ENCODE assay signal across 8 cellular contexts in genomic region chr1:23530089-23530749, GRCh38. TPM values are rescaled to one million over a fixed set of nuclear protein-coding genes. Genes with fewer than 3 reads are reported as not detected.
A peak's percentile ranks its signal among the peaks of the same experiment; 100 is the strongest.
DNase-seq lines count a peak whose midpoint lies in the region; ATAC-seq and TF ChIP-seq lines count a peak whose summit lies in the region.

No MANE protein-coding gene starts in this region.

- no peaks in the 10 kb centered on the region for H3K27me3 Mint-ChIP-seq in CD4-positive, CD25-positive, alpha-beta regulatory T cell
- no peaks in the 10 kb centered on the region; the same call in 1 of the 2 replicates for H3K27me3 Mint-ChIP-seq in HFFc6 (ENCODE audit: insufficient read depth)
- H3K27me3 Mint-ChIP-seq in activated T-cell treated with anti-CD3 and anti-CD28 coated beads, Interleukin-2, amount 50 U/mL, for 24 hours, result no peaks in the 10 kb centered on the region
- H3K27me3 Mint-ChIP-seq in type B pancreatic cell, result no peaks in the 10 kb centered on the region

- H3K4me3 ChIP-seq in CD4-positive, CD25-positive, alpha-beta regulatory T cell (ENCODE audit: low read depth, low read length), result peak overlapping the region; percentile 73

- no peaks in the 10 kb centered on the region for H3K36me3 Mint-ChIP-seq in CD4-positive, CD25-positive, alpha-beta regulatory T cell
- H3K36me3 Mint-ChIP-seq in HFFc6 (ENCODE audit: low read depth), result no peaks in the 10 kb centered on the region
- H3K36me3 Mint-ChIP-seq in activated T-cell treated with anti-CD3 and anti-CD28 coated beads, Interleukin-2, amount 50 U/mL, for 24 hours (ENCODE audit: low read depth), result peaks cover 40% of the 10 kb centered on the region
- H3K36me3 Mint-ChIP-seq in type B pancreatic cell, result no peaks in the 10 kb centered on the region

- H3K4me1 Mint-ChIP-seq in CD4-positive, CD25-positive, alpha-beta regulatory T cell, result peaks cover 18 to 83% (median 61%) of the 10 kb centered on the region in 4 donors
- H3K4me1 Mint-ChIP-seq in HFFc6 (ENCODE audit: low read depth) (peaks cover 55% of the 10 kb centered on the region), type B pancreatic cell (ENCODE audit: unreplicated experiment) (peaks cover 36% of the 10 kb centered on the region)
- peaks cover 78% of the 10 kb centered on the region for H3K4me1 Mint-ChIP-seq in activated T-cell treated with anti-CD3 and anti-CD28 coated beads, Interleukin-2, amount 50 U/mL, for 24 hours (ENCODE audit: low read depth)

- H3K4me1 ChIP-seq in CD4-positive, CD25-positive, alpha-beta regulatory T cell (ENCODE audit: control insufficient read depth, insufficient read depth, low read length, poor library complexity, severe bottlenecking), result peaks cover 86% of the 10 kb centered on the region

- peak overlapping the region in 2 of 3 donors; percentile 83 to 91 for H3K27ac Mint-ChIP-seq in CD4-positive, CD25-positive, alpha-beta regulatory T cell
- H3K27ac Mint-ChIP-seq in HFFc6 (no peak overlapping the region), type B pancreatic cell (peak overlapping the region; percentile 65)
- H3K27ac Mint-ChIP-seq in activated T-cell treated with anti-CD3 and anti-CD28 coated beads, Interleukin-2, amount 50 U/mL, for 24 hours, result peak overlapping the region; percentile 87

- peak overlapping the region; percentile 79 for H3K27ac ChIP-seq in CD4-positive, CD25-positive, alpha-beta regulatory T cell (ENCODE audit: insufficient read depth, low read length, poor library complexity, severe bottlenecking)

- no peaks in the 10 kb centered on the region for H3K27me3 ChIP-seq in CD4-positive, CD25-positive, alpha-beta regulatory T cell (ENCODE audit: control insufficient read depth, insufficient read depth, low read length)

- H3K9me3 Mint-ChIP-seq in CD4-positive, CD25-positive, alpha-beta regulatory T cell, result no peaks in the 10 kb centered on the region
- H3K9me3 Mint-ChIP-seq in HFFc6 (no peaks in the 10 kb centered on the region), type B pancreatic cell (no peaks in the 10 kb centered on the region)
- no peaks in the 10 kb centered on the region for H3K9me3 Mint-ChIP-seq in activated T-cell treated with anti-CD3 and anti-CD28 coated beads, Interleukin-2, amount 50 U/mL, for 24 hours

- no peak for ATAC-seq in CD4-positive, CD25-positive, alpha-beta regulatory T cell (ENCODE audit: low read depth in 2 of 2)
- peak; percentile 7 for ATAC-seq in left lobe of liver
- ATAC-seq in GM19467 (IDR thresholded peaks at IDR 0.05; ENCODE audit: unreplicated experiment), result no peak

- H3K36me3 ChIP-seq in CD4-positive, CD25-positive, alpha-beta regulatory T cell (ENCODE audit: control insufficient read depth, insufficient read depth, low read length), result no peaks in the 10 kb centered on the region

- peak in 1 of 3 donors; percentile 60 for DNase-seq in CD4-positive, CD25-positive, alpha-beta regulatory T cell
- DNase-seq in HFFc6, result no peak
- DNase-seq in activated T-cell treated with anti-CD3 and anti-CD28 coated beads, Interleukin-2, amount 50 U/mL, for 24 hours, result peak; percentile 54
- DNase-seq in left lobe of liver (ENCODE audit: low spot score), result no peak
- no peak for DNase-seq in type B pancreatic cell (ENCODE audit: extremely low spot score, unreplicated experiment)
- DNase-seq in stimulated activated naive CD4-positive, alpha-beta T cell treated with Interleukin-2 at 50 U/mL for 16 hours (lab: John Stamatoyannopoulos, UW), result no peak
- DNase-seq in cortex of kidney (lab: John Stamatoyannopoulos, UW), result no peak

- TF ChIP-seq CTCF in HFFc6 (IDR thresholded peaks at IDR 0.05) (no peak), type B pancreatic cell (conservative IDR thresholded peaks at IDR 0.05) (no peak)

- no peaks in the 10 kb centered on the region for H3K9me3 ChIP-seq in CD4-positive, CD25-positive, alpha-beta regulatory T cell (ENCODE audit: control insufficient read depth in 2 of 2, low read length in 2 of 2)

- peak overlapping the region; percentile 83 to 94 (median 86) for H3K4me3 Mint-ChIP-seq in CD4-positive, CD25-positive, alpha-beta regulatory T cell
- H3K4me3 Mint-ChIP-seq in HFFc6 (peak overlapping the region; percentile 71), type B pancreatic cell (peak overlapping the region; percentile 82)
- H3K4me3 Mint-ChIP-seq in activated T-cell treated with anti-CD3 and anti-CD28 coated beads, Interleukin-2, amount 50 U/mL, for 24 hours, result peak overlapping the region; percentile 89

RNA-seq across cellular contexts. Expression of gene E2F2, which starts 0.8 kb away (rescaled TPM):
- 13.8 TPM for total RNA-seq in CD4-positive, CD25-positive, alpha-beta regulatory T cell
- 1 to 10 TPM; 2.3 to 7.1 (median 3.7) TPM for polyA plus RNA-seq in CD4-positive, CD25-positive, alpha-beta regulatory T cell
- 1 to 10 TPM in 5 of 6 experiments, under 1 TPM in 1; 0.83 to 2.1 (median 1.9) TPM for total RNA-seq in HFFc6 (2021; fragmentation: NEBNext Ultra II Directional; extraction: Animal tissue kit (Norgen Biotek cat#: 25700))
- 0.15 TPM for total RNA-seq in left lobe of liver
- 8.4 and 9.4 TPM in 2 replicates for total RNA-seq in type B pancreatic cell (ENCODE audit: low replicate concordance)

RNA-seq across cellular contexts. Expression of gene ID3, which starts 29.1 kb away (rescaled TPM):
- 51.1 TPM for total RNA-seq in CD4-positive, CD25-positive, alpha-beta regulatory T cell
- 10 to 100 TPM; 35.9 to 56.9 (median 48.0) TPM for polyA plus RNA-seq in CD4-positive, CD25-positive, alpha-beta regulatory T cell
- 100 to 1,000 TPM; 560 to 690 (median 604) TPM for total RNA-seq in HFFc6 (2021; fragmentation: NEBNext Ultra II Directional; extraction: Animal tissue kit (Norgen Biotek cat#: 25700))
- total RNA-seq in left lobe of liver, result 19.7 TPM
- 240 and 495 TPM in 2 replicates for total RNA-seq in type B pancreatic cell (ENCODE audit: low replicate concordance)

RNA-seq across cellular contexts. Expression of gene ASAP3, which starts 46.2 kb away (rescaled TPM):
- total RNA-seq in CD4-positive, CD25-positive, alpha-beta regulatory T cell, result 2.3 TPM
- under 1 TPM in 3 of 4 donors, not detected in 1; 0.23 to 0.57 (median 0.41) TPM for polyA plus RNA-seq in CD4-positive, CD25-positive, alpha-beta regulatory T cell
- total RNA-seq in HFFc6 (2021; fragmentation: NEBNext Ultra II Directional; extraction: Animal tissue kit (Norgen Biotek cat#: 25700)), result 10 to 100 TPM in 4 of 6 experiments, 1 to 10 TPM in 2; 5.9 to 14.5 (median 12.3) TPM
- total RNA-seq in left lobe of liver (16.7 TPM), type B pancreatic cell (ENCODE audit: low replicate concordance) (41.9 and 65.7 TPM in 2 replicates)
